Comparison of ENCODE assay signal across 15 cellular contexts in genomic region chr2:105760639-105761337, GRCh38. TPM values are rescaled to one million over a fixed set of nuclear protein-coding genes. Genes with fewer than 3 reads are reported as not detected.
DNase-seq lines count a peak whose midpoint lies in the region; ATAC-seq and TF ChIP-seq lines count a peak whose summit lies in the region.
"Had no signal": no experiment of that assay in that cellular context is flagged by ENCODE, and none has a peak within 500 bp of the region (broad histone marks: within the 10 kb centered on the region; RNA-seq: fewer than 3 reads in every experiment).

No MANE protein-coding gene starts in this region.

- no peaks in the 10 kb centered on the region for H3K9me3 ChIP-seq in esophagus squamous epithelium

- H3K27ac ChIP-seq in esophagus squamous epithelium (no peak overlapping the region), caudate nucleus (ENCODE audit: low read depth, low read length) (no peak overlapping the region)
- H3K27ac ChIP-seq: parathyroid adenoma had no signal

- ATAC-seq in activated CD4-positive, alpha-beta T cell treated with anti-CD3 and anti-CD28 coated beads for 36 hours, result peak; percentile 33
- peak; percentile 32 for ATAC-seq in HG03039 (IDR thresholded peaks at IDR 0.05; ENCODE audit: unreplicated experiment)
- no peak for ATAC-seq in activated naive CD8-positive, alpha-beta T cell treated with anti-CD3 and anti-CD28 coated beads, Interleukin-2, amount 10 ng/mL, durations not matched to agents 7 days and 5 days (ENCODE audit: low read depth)
- ATAC-seq in omental fat pad (ENCODE audit: low FRiP score), result peak; percentile 47
- ATAC-seq: Panc1 had no signal

- peak overlapping the region; percentile 90 for H3K27ac Mint-ChIP-seq in activated CD4-positive, alpha-beta T cell treated with anti-CD3 and anti-CD28 coated beads for 36 hours
- H3K27ac Mint-ChIP-seq in activated naive CD8-positive, alpha-beta T cell treated with anti-CD3 and anti-CD28 coated beads, Interleukin-2, amount 10 ng/mL, durations not matched to agents 7 days and 5 days, result peak overlapping the region; percentile 62

- H3K4me3 Mint-ChIP-seq in activated CD4-positive, alpha-beta T cell treated with anti-CD3 and anti-CD28 coated beads for 36 hours, result peak overlapping the region; percentile 39
- no peak overlapping the region for H3K4me3 Mint-ChIP-seq in activated naive CD8-positive, alpha-beta T cell treated with anti-CD3 and anti-CD28 coated beads, Interleukin-2, amount 10 ng/mL, durations not matched to agents 7 days and 5 days

- CTCF ChIA-PET in activated CD4-positive, alpha-beta T cell treated with anti-CD3 and anti-CD28 coated beads for 36 hours (lab: Charles Lee), result no interaction called here

- H3K36me3 ChIP-seq in esophagus squamous epithelium, result peaks cover 0 to 4% (median 0%) of the 10 kb centered on the region in 3 donors

- H3K9me3 Mint-ChIP-seq in activated CD4-positive, alpha-beta T cell treated with anti-CD3 and anti-CD28 coated beads for 36 hours (ENCODE audit: low read depth), result no peaks in the 10 kb centered on the region
- H3K9me3 Mint-ChIP-seq in activated naive CD8-positive, alpha-beta T cell treated with anti-CD3 and anti-CD28 coated beads, Interleukin-2, amount 10 ng/mL, durations not matched to agents 7 days and 5 days, result no peaks in the 10 kb centered on the region

- 77 to 79% methylated on average over 4 to 9 of the region's 12 CpGs for WGBS in esophagus squamous epithelium, 2 donors

- TF ChIP-seq POLR2A in esophagus squamous epithelium (IDR thresholded peaks at IDR 0.05), result no peak

- intact Hi-C loops in activated CD4-positive, alpha-beta T cell treated with anti-CD3 and anti-CD28 coated beads for 36 hours (cut with DNase I, micrococcal nuclease), result no loop called here
- intact Hi-C loops in esophagus squamous epithelium (cut with DNase I), result no loop called here

- POLR2A ChIA-PET in activated CD4-positive, alpha-beta T cell treated with anti-CD3 and anti-CD28 coated beads for 36 hours (lab: Charles Lee), result interaction anchor here (0.6 to 1.4 kb wide), 2 partner anchors 13 to 43 kb away, joined by 3 read pairs; no protein-coding TSS in a partner anchor
- POLR2A ChIA-PET in activated naive CD8-positive, alpha-beta T cell treated with anti-CD3 and anti-CD28 coated beads, Interleukin-2, amount 10 ng/mL, durations not matched to agents 7 days and 5 days (lab: Charles Lee), result no interaction called here

- no peaks in the 10 kb centered on the region for H3K27me3 ChIP-seq in esophagus squamous epithelium

- no peak overlapping the region for H3K4me3 ChIP-seq in esophagus squamous epithelium

- no peak for TF ChIP-seq CTCF in omental fat pad (IDR thresholded peaks at IDR 0.05)
- no peak for TF ChIP-seq CTCF in esophagus squamous epithelium (IDR thresholded peaks at IDR 0.05)

- H3K36me3 Mint-ChIP-seq in activated CD4-positive, alpha-beta T cell treated with anti-CD3 and anti-CD28 coated beads for 36 hours (ENCODE audit: low read depth), result peaks cover 59% of the 10 kb centered on the region
- peaks cover 18% of the 10 kb centered on the region for H3K36me3 Mint-ChIP-seq in activated naive CD8-positive, alpha-beta T cell treated with anti-CD3 and anti-CD28 coated beads, Interleukin-2, amount 10 ng/mL, durations not matched to agents 7 days and 5 days

- no peak for DNase-seq in activated CD4-positive, alpha-beta T cell treated with anti-CD3 and anti-CD28 coated beads for 36 hours
- DNase-seq in activated CD4-positive, alpha-beta T cell treated with anti-CD3 and anti-CD28 coated beads, Interleukin-2, amount 50 U/mL, for 1 hour, result no peak
- DNase-seq in activated naive CD8-positive, alpha-beta T cell treated with anti-CD3 and anti-CD28 coated beads, Interleukin-2, amount 10 ng/mL, durations not matched to agents 7 days and 5 days, result no peak
- DNase-seq in omental fat pad (ENCODE audit: low spot score), result no peak
- DNase-seq in esophagus squamous epithelium (lab: John Stamatoyannopoulos, UW), result no peak
- DNase-seq in hepatic stellate cell (ENCODE audit: low spot score), result no peak
- no peak for DNase-seq in caudate nucleus (lab: John Stamatoyannopoulos, UW)
- DNase-seq: activated CD4-positive, alpha-beta T cell treated with anti-CD3 and anti-CD28 coated beads, Interleukin-2, amount 50 U/mL, for 4 hours; aorta; Karpas-422; NCI-H146; NCI-H510A treated with DMSO at 0.1 percent for 48 hours had no signal

- peaks cover 6 to 84% (median 29%) of the 10 kb centered on the region in 3 donors for H3K4me1 ChIP-seq in esophagus squamous epithelium

- no peaks in the 10 kb centered on the region for H3K27me3 Mint-ChIP-seq in activated CD4-positive, alpha-beta T cell treated with anti-CD3 and anti-CD28 coated beads for 36 hours
- no peaks in the 10 kb centered on the region for H3K27me3 Mint-ChIP-seq in activated naive CD8-positive, alpha-beta T cell treated with anti-CD3 and anti-CD28 coated beads, Interleukin-2, amount 10 ng/mL, durations not matched to agents 7 days and 5 days

- H3K4me1 Mint-ChIP-seq in activated CD4-positive, alpha-beta T cell treated with anti-CD3 and anti-CD28 coated beads for 36 hours, result peaks cover 96% of the 10 kb centered on the region
- peaks cover 64% of the 10 kb centered on the region for H3K4me1 Mint-ChIP-seq in activated naive CD8-positive, alpha-beta T cell treated with anti-CD3 and anti-CD28 coated beads, Interleukin-2, amount 10 ng/mL, durations not matched to agents 7 days and 5 days

RNA-seq across cellular contexts. Expression of gene NCK2, which starts 16.1 kb away (rescaled TPM):
- 10 to 100 TPM; 84.7 to 87.5 TPM for total RNA-seq in activated CD4-positive, alpha-beta T cell treated with anti-CD3 and anti-CD28 coated beads for 36 hours
- 10 to 100 TPM; 69.6 to 70.0 TPM for total RNA-seq in activated naive CD8-positive, alpha-beta T cell treated with anti-CD3 and anti-CD28 coated beads, Interleukin-2, amount 10 ng/mL, durations not matched to agents 7 days and 5 days
- total RNA-seq in omental fat pad (10 to 100 TPM; 32.6 to 43.7 (median 38.7) TPM), esophagus squamous epithelium (10 to 100 TPM; 55.4 to 90.5 (median 62.5) TPM)
